In the genomic region with DNA sequence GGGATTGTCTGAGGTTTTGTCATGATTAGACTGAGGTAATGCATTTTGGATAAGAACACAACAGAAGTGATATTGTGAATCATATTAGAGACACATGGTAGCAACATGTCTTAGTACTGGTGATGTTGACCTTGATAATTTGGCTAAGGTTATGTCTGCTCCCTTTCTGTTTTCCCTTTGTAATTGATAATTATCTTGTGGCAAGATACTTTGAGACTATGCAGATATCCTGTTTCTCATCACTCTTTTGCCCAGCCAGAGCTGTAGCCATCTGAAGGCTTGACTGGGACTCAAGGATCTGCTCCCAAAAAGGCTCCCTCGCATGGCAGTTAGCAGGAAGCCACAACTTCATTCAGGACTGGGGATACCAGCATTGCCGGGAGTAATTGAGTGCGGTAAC, we compare ENCODE assay signal across 10 cellular contexts.
"Had no signal": no experiment of that assay in that cellular context is flagged by ENCODE, and none has a peak within 500 bp of the region (broad histone marks: within the 10 kb centered on the region; RNA-seq: fewer than 3 reads in every experiment).

No MANE protein-coding gene starts in this region.

- FAIRE-seq: H1, H54 had no signal

- H2AFZ ChIP-seq: GM23248, GM23338 had no signal

- H3K27ac ChIP-seq: GM23248 had no signal

- ATAC-seq: GM23338, HCT116 had no signal

- H3K9ac ChIP-seq: GM23248 had no signal

- DNase-seq: GM23248, GOT3, H7, H9, HCEC 1CT, HFFc6 had no signal

- H3K4me2 ChIP-seq: GM23338 had no signal

- H3K4me3 ChIP-seq: GM23248, GM23338 had no signal
